8 cellular contexts compared by ENCODE assay signal in the genomic region with DNA sequence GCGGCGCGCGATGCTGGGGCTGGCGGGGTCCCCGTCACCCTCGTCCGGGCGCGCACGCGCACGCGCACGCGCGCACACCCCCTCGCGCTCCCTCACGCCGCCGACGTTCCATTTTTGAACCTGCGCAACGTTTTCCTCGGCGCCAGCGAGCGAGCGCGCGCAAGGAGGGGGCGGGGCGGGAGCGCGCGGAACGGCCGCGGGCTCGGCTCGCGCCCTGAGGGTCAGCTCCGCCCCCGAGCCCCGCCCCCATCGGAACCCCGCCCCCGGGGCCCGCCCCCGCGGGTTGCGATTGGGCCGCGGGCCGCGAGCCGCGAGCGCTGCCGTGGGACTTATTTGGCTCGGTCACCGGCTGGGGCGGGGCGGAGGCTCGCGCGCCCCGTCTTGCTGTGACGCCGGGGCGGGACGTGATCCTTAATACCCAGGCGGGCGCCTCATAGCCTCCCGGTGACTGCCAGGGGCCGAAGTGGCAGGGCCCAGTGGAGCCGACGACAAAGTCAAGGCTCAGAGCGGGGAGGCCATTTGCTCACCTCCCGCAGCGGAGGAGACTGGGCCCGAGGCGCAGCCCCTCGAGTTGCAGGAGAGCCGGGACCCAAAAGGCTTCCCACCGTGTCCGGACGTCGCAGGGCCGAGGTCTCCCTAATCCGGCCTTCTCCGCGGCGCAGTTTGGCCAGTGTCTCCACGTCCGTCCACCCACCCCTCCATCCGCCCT. TPM values are rescaled to one million over a fixed set of nuclear protein-coding genes. Genes with fewer than 3 reads are reported as not detected.
DNase-seq lines count a peak whose midpoint lies in the region; ATAC-seq and TF ChIP-seq lines count a peak whose summit lies in the region.

CBX7 (minus strand) TSS at position 170 of the 709 bp plus-strand sequence. CDS start 236 bp downstream, outside the sequence.

- H3K4me3 Mint-ChIP-seq in activated B cell treated with CpG ODN at 0.5 μM for 24 hours = peak within 1 kb of the TSS; percentile 84

- H3K27ac Mint-ChIP-seq in activated B cell treated with CpG ODN at 0.5 μM for 24 hours = peak within 1 kb of the TSS; percentile 76

- H3K4me3 ChIP-seq in cardiac fibroblast (replicated peaks in 1 of 2; ENCODE audit: low read depth in 2 of 2, low read length in 2 of 2) = peak within 1 kb of the TSS; percentile 59 to 61

- DNase-seq in NCI-H524 (lab: John Stamatoyannopoulos, UW) (peak; percentile 88 to 89), NCI-H524 treated with DMSO at 0.1 percent for 48 hours (lab: John Stamatoyannopoulos, UW) (no peak), NCI-H2171 treated with DMSO at 0.1 percent for 48 hours (lab: John Stamatoyannopoulos, UW) (peak; percentile 89), activated B cell treated with CpG ODN at 0.5 μM for 24 hours (peak; percentile 94), cardiac fibroblast (ENCODE audit: low read depth in 2 of 2) (peak; percentile 81 to 88), iris pigment epithelial cell (ENCODE audit: low read depth) (peak; percentile 78)
- peak; percentile 81 to 98 (median 83) for DNase-seq in stimulated activated CD4-positive, alpha-beta T cell treated with anti-CD3 and anti-CD28 coated beads, Interleukin-12 subunit alpha, Interleukin-12 subunit beta, amount 100 ng/mL, for 48 hours (ENCODE audit: low read depth in 2 of 3, low spot score in 1 of 3)

- ATAC-seq in HG02973 (IDR thresholded peaks at IDR 0.05; ENCODE audit: unreplicated experiment) (peak; percentile 62), activated B cell treated with CpG ODN at 0.5 μM for 24 hours (ENCODE audit: low read depth) (peak; percentile 84)

- peaks cover 16% of the 10 kb centered on the region for H3K27me3 Mint-ChIP-seq in activated B cell treated with CpG ODN at 0.5 μM for 24 hours

- CTCF ChIA-PET in activated B cell treated with CpG ODN at 0.5 μM for 24 hours (lab: Charles Lee) = interaction anchor here (0.5 to 1.1 kb wide), 3 partner anchors 158 to 168 kb away, joined by 3 to 5 read pairs (median 3); partner anchors contain the start of gene RPL3

- TF ChIP-seq CTCF in activated B cell treated with CpG ODN at 0.5 μM for 24 hours (IDR thresholded peaks at IDR 0.05) (no peak), cardiac fibroblast (IDR thresholded peaks at IDR 0.05; ENCODE audit: low read depth, low read length) (no peak)

- intact Hi-C loops in activated B cell treated with CpG ODN at 0.5 μM for 24 hours (cut with micrococcal nuclease) = loop anchor here (1.0 to 10.0 kb wide), 9 partner anchors 18 to 892 kb away; partner anchors contain the start of genes APOBEC3C, ATF4, CBX6 and DNAL4

- H3K9me3 Mint-ChIP-seq in activated B cell treated with CpG ODN at 0.5 μM for 24 hours = no peaks in the 10 kb centered on the region

- H3K36me3 Mint-ChIP-seq in activated B cell treated with CpG ODN at 0.5 μM for 24 hours (ENCODE audit: low read depth) = peaks cover 17% of the 10 kb centered on the region

- H3K4me1 Mint-ChIP-seq in activated B cell treated with CpG ODN at 0.5 μM for 24 hours = peaks cover 46% of the 10 kb centered on the region

- POLR2A ChIA-PET in activated B cell treated with CpG ODN at 0.5 μM for 24 hours (lab: Charles Lee) = interaction anchor here (0.5 to 5.6 kb wide), 15 partner anchors 12 to 1193 kb away, joined by 3 to 88 read pairs (median 4); partner anchors contain the start of genes APOBEC3B, ATF4, CBX6 and GTPBP1

RNA-seq across cellular contexts. Expression of gene CBX7, which starts in this region (rescaled TPM):
- total RNA-seq in activated B cell treated with CpG ODN at 0.5 μM for 24 hours = 42.6 and 45.4 TPM in 2 replicates
